1 cellular context compared by ENCODE assay signal in genomic region chrX:2224597-2225235, GRCh38.
A peak's percentile ranks its signal among the peaks of the same experiment; 100 is the strongest.
TF ChIP-seq lines count a peak whose summit lies in the region.

No MANE protein-coding gene starts in this region.

TF ChIP-seq in HEK293, 187 proteins besides CTCF, POLR2A, EP300 and RAD21 (continued from another document):
- TF ChIP-seq ZSCAN4 (tag by site-specific recombination; IDR thresholded peaks at IDR 0.05), result peak; percentile 22; the same call in 1 of the 2 replicates
- TF ChIP-seq TCF7L2 (IDR thresholded peaks at IDR 0.05; ENCODE audit: borderline replicate concordance, low read depth, low read length), result no peak
- no peak for TF ChIP-seq MYNN (tag by site-specific recombination; IDR thresholded peaks at IDR 0.05; ENCODE audit: borderline replicate concordance)
- TF ChIP-seq ZNF19 (tag by site-specific recombination; IDR thresholded peaks at IDR 0.05; ENCODE audit: low read depth), result no peak
